14 cellular contexts compared by ENCODE assay signal in the genomic region with DNA sequence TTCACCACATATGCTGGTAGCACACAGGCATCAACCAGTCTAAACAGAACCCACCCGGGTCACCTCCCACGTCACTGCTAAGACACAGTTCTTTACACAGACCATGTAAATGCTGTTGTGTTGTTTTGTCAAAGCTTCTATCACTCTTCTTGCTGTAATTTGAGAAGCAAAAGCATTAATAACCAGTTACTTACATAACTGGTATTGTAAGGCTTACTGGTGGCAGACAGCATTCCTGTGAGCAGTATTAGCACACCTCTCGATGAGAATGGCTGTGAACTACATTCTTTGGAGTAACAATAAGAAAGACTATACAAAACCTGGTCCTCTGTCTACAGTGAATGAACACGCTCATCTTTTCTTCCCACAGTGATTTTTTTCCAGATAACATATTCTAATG.
"Had no signal": no experiment of that assay in that cellular context is flagged by ENCODE, and none has a peak within 500 bp of the region (broad histone marks: within the 10 kb centered on the region; RNA-seq: fewer than 3 reads in every experiment).

No MANE protein-coding gene starts in this region.

- DNase-seq: activated CD4-positive, alpha-beta T cell treated with anti-CD3 and anti-CD28 coated beads, Interleukin-2, amount 50 U/mL, for 4 hours; activated effector memory CD4-positive, alpha-beta T cell treated with Interleukin-2 at 50 U/mL for 16 hours; activated T-cell treated with anti-CD3 and anti-CD28 coated beads, Interleukin-2, amount 50 U/mL, for 1 hour; glutamatergic neuron; left colon; mammary epithelial cell; natural killer cell; stimulated activated CD4-positive, alpha-beta T cell treated with anti-CD3 and anti-CD28 coated beads, Interleukin-4, amount 100 ng/mL, for 1 hour; stimulated activated CD8-positive, alpha-beta memory T cell treated with anti-CD3 and anti-CD28 coated beads, Interleukin-4, amount 100 ng/mL, for 48 hours; SW 1271 had no signal

- ATAC-seq: activated CD4-positive, CD25-positive, alpha-beta regulatory T cell treated with anti-CD3 and anti-CD28 coated beads, Interleukin-2, amount 50 U/mL, for 24 hours; activated naive CD4-positive, alpha-beta T cell treated with anti-CD3 and anti-CD28 coated beads, Interleukin-2, amount 50 U/mL, for 72 hours; left colon; natural killer cell; sciatic nerve had no signal

- FAIRE-seq: colon had no signal
